In the genomic region with DNA sequence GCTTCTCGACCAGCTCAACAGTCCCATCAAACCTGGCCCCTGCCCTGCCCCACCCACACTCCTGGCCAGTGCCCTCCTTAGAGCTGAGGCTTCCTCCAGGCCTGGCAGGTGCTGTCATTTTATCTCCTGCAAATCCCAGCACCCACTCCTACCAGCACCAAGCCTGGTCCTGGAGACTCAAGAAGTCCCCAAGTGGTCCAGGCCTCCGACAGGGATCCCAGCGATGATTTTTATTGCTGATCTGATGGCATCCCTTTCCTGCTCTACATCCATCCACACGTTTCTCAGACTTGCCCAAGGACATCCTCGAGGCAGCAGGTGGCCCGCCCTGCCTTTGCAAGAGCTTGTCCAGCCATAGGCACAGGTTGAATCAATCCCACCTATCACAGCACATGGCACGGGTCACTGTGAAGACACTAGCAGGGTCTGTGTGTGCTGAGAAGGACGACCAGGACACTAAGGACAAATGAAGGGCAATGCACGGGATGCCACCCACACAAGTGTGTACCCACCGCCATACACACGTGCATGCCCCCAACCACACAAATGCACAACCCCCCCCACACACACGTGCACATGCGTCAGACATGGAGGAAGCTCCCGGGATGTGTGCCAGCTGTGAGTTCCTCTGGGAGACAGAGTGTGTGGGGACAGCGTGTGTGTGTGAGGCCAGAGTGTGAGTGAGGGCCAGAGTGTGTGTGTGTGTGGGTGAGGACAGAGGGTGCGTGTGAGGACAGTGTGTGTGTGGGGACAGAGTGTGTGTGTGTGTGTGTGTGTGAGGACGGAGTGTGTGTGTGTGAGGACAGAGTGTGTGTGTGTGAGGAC, we compare ENCODE assay signal across 11 cellular contexts.
A peak's percentile ranks its signal among the peaks of the same experiment; 100 is the strongest.
DNase-seq lines count a peak whose midpoint lies in the region; ATAC-seq and TF ChIP-seq lines count a peak whose summit lies in the region.
"Had no signal": no experiment of that assay in that cellular context is flagged by ENCODE, and none has a peak within 500 bp of the region (broad histone marks: within the 10 kb centered on the region; RNA-seq: fewer than 3 reads in every experiment).

No MANE protein-coding gene starts in this region.

- no peak overlapping the region for H3K4me3 Mint-ChIP-seq in activated T-helper 17 cell treated with anti-CD3 and anti-CD28 coated beads, Interleukin-2, amount 50 U/mL, for 72 hours

- no peaks in the 10 kb centered on the region for H3K27me3 Mint-ChIP-seq in activated T-helper 17 cell treated with anti-CD3 and anti-CD28 coated beads, Interleukin-2, amount 50 U/mL, for 72 hours

- peak overlapping the region in 7 of 11 experiments; percentile 20 to 48 (median 30); a peak in 10 of 22 replicates for H3K27ac ChIP-seq in BLaER1 treated with 17β-estradiol and CSF1 and Interleukin-3, amounts not matched to agents 10 nM and 100 nM
- peak overlapping the region in 7 of 12 donors; percentile 24 to 50 (median 39) for H3K27ac ChIP-seq in heart left ventricle

- TF ChIP-seq POLR2A in heart left ventricle (IDR thresholded peaks at IDR 0.05) = no peak

- H3K9me3 Mint-ChIP-seq in activated T-helper 17 cell treated with anti-CD3 and anti-CD28 coated beads, Interleukin-2, amount 50 U/mL, for 72 hours = no peaks in the 10 kb centered on the region

- H3K9me3 ChIP-seq in BLaER1 treated with 17β-estradiol and CSF1 and Interleukin-3, amounts not matched to agents 10 nM and 100 nM (replicated peaks in 1 of 11) = peaks cover 0 to 25% (median 7%) of the 10 kb centered on the region in 11 experiments; a peak in 19 of 22 replicates
- no peaks in the 10 kb centered on the region for H3K9me3 ChIP-seq in heart left ventricle
- H3K9me3 ChIP-seq: transverse colon had no signal

- intact Hi-C loops in heart left ventricle (cut with DNase I) = no loop called here

- ATAC-seq in activated T-helper 17 cell treated with anti-CD3 and anti-CD28 coated beads, Interleukin-2, amount 50 U/mL, for 72 hours (replicated peaks) = no peak
- ATAC-seq in heart left ventricle (peak; percentile 77 to 85 (median 78)), GM21360 (IDR thresholded peaks at IDR 0.05; ENCODE audit: unreplicated experiment) (no peak)

- TF ChIP-seq CTCF in heart left ventricle (IDR thresholded peaks at IDR 0.05) = no peak

- H3K4me1 ChIP-seq in BLaER1 treated with 17β-estradiol and CSF1 and Interleukin-3, amounts not matched to agents 10 nM and 100 nM = peaks cover 16 to 60% (median 35%) of the 10 kb centered on the region in 10 experiments
- peaks cover 0 to 37% (median 17%) of the 10 kb centered on the region in 12 donors for H3K4me1 ChIP-seq in heart left ventricle

- H3K4me1 Mint-ChIP-seq in activated T-helper 17 cell treated with anti-CD3 and anti-CD28 coated beads, Interleukin-2, amount 50 U/mL, for 72 hours = peaks cover 9% of the 10 kb centered on the region

- no peaks in the 10 kb centered on the region for H3K36me3 Mint-ChIP-seq in activated T-helper 17 cell treated with anti-CD3 and anti-CD28 coated beads, Interleukin-2, amount 50 U/mL, for 72 hours (ENCODE audit: low read depth)

- peak overlapping the region; percentile 26 to 77 (median 60); a peak in 21 of 22 replicates for H3K4me2 ChIP-seq in BLaER1 treated with 17β-estradiol and CSF1 and Interleukin-3, amounts not matched to agents 10 nM and 100 nM

- DNase-seq in heart left ventricle (peak; percentile 77 to 87 (median 78)), pulmonary artery endothelial cell (ENCODE audit: low read depth, low spot score) (peak; percentile 60), NCI-H69 (lab: John Stamatoyannopoulos, UW) (no peak), superior temporal gyrus (ENCODE audit: extremely low spot score) (no peak)
- DNase-seq in effector CD8-positive, alpha-beta T cell (lab: John Stamatoyannopoulos, UW) = no peak
- DNase-seq: NCI-H446 treated with DMSO at 0.1 percent for 48 hours, SW 1271, transverse colon had no signal

- H3K27me3 ChIP-seq in BLaER1 treated with 17β-estradiol and CSF1 and Interleukin-3, amounts not matched to agents 10 nM and 100 nM = no peaks in the 10 kb centered on the region
- H3K27me3 ChIP-seq in heart left ventricle = no peaks in the 10 kb centered on the region
- H3K27me3 ChIP-seq: transverse colon had no signal

- 36 to 41% (median 41%) methylated on average over 17 of the region's 17 CpGs for WGBS in heart left ventricle, 4 donors

- H3K36me3 ChIP-seq in BLaER1 treated with 17β-estradiol and CSF1 and Interleukin-3, amounts not matched to agents 10 nM and 100 nM = peaks cover 0 to 91% (median 3%) of the 10 kb centered on the region in 11 experiments; a peak in 14 of 22 replicates
- peaks cover 0 to 9% (median 0%) of the 10 kb centered on the region in 9 donors for H3K36me3 ChIP-seq in heart left ventricle
- H3K36me3 ChIP-seq: transverse colon had no signal

- peaks cover 0 to 99% (median 50%) of the 10 kb centered on the region in 11 experiments; a peak in 12 of 22 replicates for H4K20me1 ChIP-seq in BLaER1 treated with 17β-estradiol and CSF1 and Interleukin-3, amounts not matched to agents 10 nM and 100 nM

- H3K9ac ChIP-seq in BLaER1 treated with 17β-estradiol and CSF1 and Interleukin-3, amounts not matched to agents 10 nM and 100 nM = peak overlapping the region in 6 of 11 experiments; percentile 0 to 43 (median 17); a peak in 3 of 22 replicates

- H3K27ac Mint-ChIP-seq in activated T-helper 17 cell treated with anti-CD3 and anti-CD28 coated beads, Interleukin-2, amount 50 U/mL, for 72 hours = peak overlapping the region; percentile 41

- no peak overlapping the region for H3K4me3 ChIP-seq in BLaER1 treated with 17β-estradiol and CSF1 and Interleukin-3, amounts not matched to agents 10 nM and 100 nM
- H3K4me3 ChIP-seq in heart left ventricle = no peak overlapping the region
- H3K4me3 ChIP-seq: transverse colon had no signal

Comparison
In these comparisons a context has a peak if more than half of its experiments do, and no peak if none do; other contexts are left out.
1. ATAC-seq: peak in heart left ventricle (4 of 4); none in activated T-helper 17 cell treated with anti-CD3 and anti-CD28 coated beads, Interleukin-2, amount 50 U/mL, for 72 hours (single experiment) and GM21360 (single experiment).
2. DNase-seq: peak in heart left ventricle (5 of 5) and pulmonary artery endothelial cell (single experiment); none in effector CD8-positive, alpha-beta T cell (single experiment), NCI-H69 (single experiment) and superior temporal gyrus (single experiment).